14 cellular contexts compared by ENCODE assay signal in genomic region chr2:31414601-31415241, GRCh38. TPM values are rescaled to one million over a fixed set of nuclear protein-coding genes. Genes with fewer than 3 reads are reported as not detected.
DNase-seq lines count a peak whose midpoint lies in the region; ATAC-seq, FAIRE-seq and TF ChIP-seq lines count a peak whose summit lies in the region.
"Had no signal": no experiment of that assay in that cellular context is flagged by ENCODE, and none has a peak within 500 bp of the region (broad histone marks: within the 10 kb centered on the region; RNA-seq: fewer than 3 reads in every experiment).

XDH (minus strand) TSS chr2:31414742; CDS start chr2:31414666, 76 bp downstream.

- no peaks in the 10 kb centered on the region for H3K27me3 ChIP-seq in GM12878 (replicated peaks in 1 of 2; ENCODE audit: control insufficient read depth in 2 of 2, insufficient read depth in 2 of 2, low read length in 1 of 2)
- H3K27me3 ChIP-seq in lower lobe of right lung (ENCODE audit: low read depth): no peaks in the 10 kb centered on the region

- no TSS peak for BruUV-seq in GM12878 (replicated peaks; lab: Mats Ljungman, UMichigan)

- H3K4me1 ChIP-seq in GM12878 (ENCODE audit: control insufficient read depth, insufficient read depth, low read length) (no peaks in the 10 kb centered on the region), lower lobe of right lung (no peaks in the 10 kb centered on the region)

- H3K36me3 ChIP-seq in GM12878 (ENCODE audit: control insufficient read depth in 2 of 2, insufficient read depth in 2 of 2, low read length in 1 of 2) (no peaks in the 10 kb centered on the region), lower lobe of right lung (no peaks in the 10 kb centered on the region)

- 33% methylated on average over 5 of the region's 5 CpGs for WGBS in GM12878 (ENCODE audit: insufficient coverage, insufficient replicate concordance, low lambda C conversion rate, missing lambda C conversion rate)

- peaks cover 3% of the 10 kb centered on the region for H3K27me3 Mint-ChIP-seq in T-helper 17 cell
- peaks cover 15% of the 10 kb centered on the region for H3K27me3 Mint-ChIP-seq in activated CD8-positive, alpha-beta T cell treated with anti-CD3 and anti-CD28 coated beads, Interleukin-2, amount 10 ng/mL, durations not matched to agents 7 days and 5 days (ENCODE audit: low read depth)

- FAIRE-seq in GM12878 (lab: Jason Lieb, UNC): no peak

- no peak for TF ChIP-seq POLR2A in NB4 (IDR thresholded peaks at IDR 0.05; ENCODE audit: extremely low read depth, insufficient read length)
- no peak for TF ChIP-seq POLR2A in GM12878 (IDR thresholded peaks at IDR 0.05; ENCODE audit: low read depth, low read length)

- peaks cover 4% of the 10 kb centered on the region for H3K36me3 Mint-ChIP-seq in T-helper 17 cell (ENCODE audit: low read depth)
- no peaks in the 10 kb centered on the region for H3K36me3 Mint-ChIP-seq in activated CD8-positive, alpha-beta T cell treated with anti-CD3 and anti-CD28 coated beads, Interleukin-2, amount 10 ng/mL, durations not matched to agents 7 days and 5 days (ENCODE audit: low read depth)
- H3K36me3 Mint-ChIP-seq: CD14-positive monocyte had no signal

- SMC1A ChIA-PET in GM12878 (lab: Charles Lee; ENCODE audit: uncharacterized antibody, unreplicated experiment): interaction anchor here (1.3 kb wide), 1 partner anchor 108 kb away, joined by 5 read pairs; no protein-coding TSS in a partner anchor

- TF ChIP-seq CTCF in NB4 (IDR thresholded peaks at IDR 0.05; ENCODE audit: low read depth, low read length) (no peak), GM12878 (IDR thresholded peaks at IDR 0.05 in 2 of 3, conservative IDR thresholded peaks at IDR 0.05 in 1 of 3; ENCODE audit: control insufficient read depth in 2 of 3, extremely low read depth in 1 of 3, insufficient read depth in 1 of 3, low read depth in 3 of 3, low read length in 3 of 3) (no peak), lower lobe of right lung (IDR thresholded peaks at IDR 0.05) (no peak)

- H3K4me1 Mint-ChIP-seq in T-helper 17 cell: peaks cover 11% of the 10 kb centered on the region
- H3K4me1 Mint-ChIP-seq in activated CD8-positive, alpha-beta T cell treated with anti-CD3 and anti-CD28 coated beads, Interleukin-2, amount 10 ng/mL, durations not matched to agents 7 days and 5 days (ENCODE audit: low read depth): peaks cover 5% of the 10 kb centered on the region

- intact Hi-C loops in GM12878 (cut with micrococcal nuclease; ENCODE audit: unreplicated experiment) (loop anchor here (5.0 kb wide), 1 partner anchor 108 kb away; no protein-coding TSS in a partner anchor), lower lobe of right lung (cut with DNase I) (no loop called here)

- H3K27ac Mint-ChIP-seq in T-helper 17 cell: no peak within 1 kb of the TSS
- H3K27ac Mint-ChIP-seq in activated CD8-positive, alpha-beta T cell treated with anti-CD3 and anti-CD28 coated beads, Interleukin-2, amount 10 ng/mL, durations not matched to agents 7 days and 5 days: no peak within 1 kb of the TSS
- H3K27ac Mint-ChIP-seq: CD14-positive monocyte had no signal

- no peak within 1 kb of the TSS for H3K4me2 ChIP-seq in GM12878 (ENCODE audit: control insufficient read depth, insufficient read depth)

- no peak within 1 kb of the TSS for H3K9ac ChIP-seq in GM12878 (ENCODE audit: control insufficient read depth, insufficient read depth, low read length)

- no peak for TF ChIP-seq RAD21 in GM12878 (IDR thresholded peaks at IDR 0.05; ENCODE audit: insufficient read depth, low read depth, low read length)

- peak; percentile 18; the same call in 2 of the 3 replicates for ATAC-seq in GM12878
- peak; percentile 86 to 88 for ATAC-seq in lower lobe of right lung
- ATAC-seq in T-helper 17 cell: no peak
- no peak for ATAC-seq in activated CD8-positive, alpha-beta T cell treated with anti-CD3 and anti-CD28 coated beads, Interleukin-2, amount 10 ng/mL, durations not matched to agents 7 days and 5 days
- ATAC-seq in HG03354 (IDR thresholded peaks at IDR 0.05; ENCODE audit: poor library complexity, severe bottlenecking, unreplicated experiment): no peak

- no peak within 1 kb of the TSS for H3K4me3 Mint-ChIP-seq in T-helper 17 cell
- no peak within 1 kb of the TSS for H3K4me3 Mint-ChIP-seq in activated CD8-positive, alpha-beta T cell treated with anti-CD3 and anti-CD28 coated beads, Interleukin-2, amount 10 ng/mL, durations not matched to agents 7 days and 5 days

- peak; percentile 83 for DNase-seq in DMS153 (lab: John Stamatoyannopoulos, UW)
- peak; percentile 11 for DNase-seq in NB4 (ENCODE audit: low read depth)
- no peak for DNase-seq in GM12878 (ENCODE audit: low read depth, low spot score)
- no peak for DNase-seq in lower lobe of right lung
- no peak for DNase-seq in T-helper 17 cell
- DNase-seq in activated CD8-positive, alpha-beta T cell treated with anti-CD3 and anti-CD28 coated beads, Interleukin-2, amount 10 ng/mL, durations not matched to agents 7 days and 5 days: no peak
- DNase-seq in superior temporal gyrus (ENCODE audit: extremely low spot score): no peak
- DNase-seq: effector CD8-positive, alpha-beta T cell; hypothalamus; midbrain; MV-4-11; right cardiac atrium had no signal

- H3K4me3 ChIP-seq in NB4 (ENCODE audit: low read depth, low read length): no peak within 1 kb of the TSS
- no peak within 1 kb of the TSS for H3K4me3 ChIP-seq in GM12878
- H3K4me3 ChIP-seq in lower lobe of right lung: no peak within 1 kb of the TSS

- no peak for TF ChIP-seq EP300 in GM12878 (IDR thresholded peaks at IDR 0.05; ENCODE audit: borderline replicate concordance in 1 of 2, control insufficient read depth in 1 of 2, low read depth in 2 of 2, low read length in 2 of 2)

- no peak within 1 kb of the TSS for H2AFZ ChIP-seq in GM12878 (ENCODE audit: control insufficient read depth, low read depth, low read length)

- in situ Hi-C loops in GM12878 (cut with MboI): no loop called here

- POLR2A ChIA-PET in GM12878 (lab: Charles Lee): no interaction called here
- POLR2A ChIA-PET in activated CD8-positive, alpha-beta T cell treated with anti-CD3 and anti-CD28 coated beads, Interleukin-2, amount 10 ng/mL, durations not matched to agents 7 days and 5 days (lab: Charles Lee): no interaction called here

- H3K9me3 Mint-ChIP-seq in activated CD8-positive, alpha-beta T cell treated with anti-CD3 and anti-CD28 coated beads, Interleukin-2, amount 10 ng/mL, durations not matched to agents 7 days and 5 days (ENCODE audit: insufficient read depth): peaks cover 10% of the 10 kb centered on the region

- CTCF ChIA-PET in GM12878 (lab: Yijun Ruan, JAX): interaction anchor here (1.3 kb wide), 1 partner anchor 109 kb away, joined by 3 read pairs; no protein-coding TSS in a partner anchor
- CTCF ChIA-PET in activated CD8-positive, alpha-beta T cell treated with anti-CD3 and anti-CD28 coated beads, Interleukin-2, amount 10 ng/mL, durations not matched to agents 7 days and 5 days (lab: Charles Lee): interaction anchor here (1.3 kb wide), 1 partner anchor 108 kb away, joined by 3 read pairs; no protein-coding TSS in a partner anchor

- no peaks in the 10 kb centered on the region for H3K79me2 ChIP-seq in GM12878 (ENCODE audit: control insufficient read depth, insufficient read depth, low read length)

- RAD21 ChIA-PET in GM12878 (lab: Charles Lee; ENCODE audit: unreplicated experiment): no interaction called here

- H3K9me3 ChIP-seq in GM12878 (replicated peaks; ENCODE audit: control insufficient read depth, insufficient read depth, low read length) (no peaks in the 10 kb centered on the region; the same call in 1 of the 3 replicates), lower lobe of right lung (peaks cover under 1% of the 10 kb centered on the region), T-helper 17 cell (ENCODE audit: control insufficient read depth, low read length, poor library complexity, severe bottlenecking) (no peaks in the 10 kb centered on the region)

- H3K27ac ChIP-seq in GM12878 (ENCODE audit: control insufficient read depth, insufficient read depth): no peak within 1 kb of the TSS
- H3K27ac ChIP-seq in lower lobe of right lung: no peak within 1 kb of the TSS

- H4K20me1 ChIP-seq in GM12878 (ENCODE audit: control insufficient read depth, insufficient read depth): no peaks in the 10 kb centered on the region

RNA-seq across cellular contexts. Expression of gene XDH, which starts in this region (rescaled TPM):
- not detected in 2 replicates for total RNA-seq in GM12878 (2013; cell fraction: nucleolus; rRNA removed)
- total RNA-seq in GM12878 (2014; rRNA removed) (not detected in 2 replicates), GM12878 (2014; rRNA removed; fragmentation: Illumina TruSeq; extraction: Trizol) (not detected in 2 replicates), GM12878 (2021) (0.11 TPM in 1 of 2 replicates, not detected in the other), lower lobe of right lung (0.27 TPM), T-helper 17 cell (under 1 TPM in 1 of 2 donors, not detected in 1; 0.16 TPM)
- not detected for polyA plus RNA-seq in GM12878 (2011; ENCODE audit: low read depth)
- polyA plus RNA-seq in GM12878 (2011; rRNA removed) (0.01 TPM in 1 of 2 replicates, not detected in the other), GM12878 (2014; fragmentation: Illumina TruSeq; extraction: Trizol) (not detected in 2 replicates), GM12878 (2014; fragmentation: Nextera tagmentation; extraction: Ambion mirVana) (not detected), GM12878 (2014; rRNA removed) (not detected in 2 replicates), GM12878 (2016; fragmentation: Nextera tagmentation; extraction: Ambion mirVana) (not detected)
- not detected in 2 replicates for polyA plus RNA-seq in GM12878 (2011; cell fraction: cytosol; rRNA removed)
- not detected in 2 replicates for polyA plus RNA-seq in GM12878 (2011; cell fraction: nucleus; rRNA removed)
- not detected in 2 replicates for polyA plus RNA-seq in GM12878 (2012)
- not detected in 2 replicates for polyA minus RNA-seq in GM12878 (2011; rRNA and poly(A)+ RNA removed)
- not detected in 2 replicates for polyA minus RNA-seq in GM12878 (2011; cell fraction: cytosol; rRNA and poly(A)+ RNA removed)
- not detected in 2 replicates for polyA minus RNA-seq in GM12878 (2011; cell fraction: nucleus; rRNA and poly(A)+ RNA removed)
- not detected for total RNA-seq in activated CD8-positive, alpha-beta T cell treated with anti-CD3 and anti-CD28 coated beads, Interleukin-2, amount 10 ng/mL, durations not matched to agents 7 days and 5 days
- polyA plus RNA-seq: CD14-positive monocyte, right cardiac atrium had no signal

Comparison
In these comparisons a context has a peak if more than half of its experiments do, and no peak if none do; other contexts are left out.
1. Peak in ATAC-seq in GM12878; RNA of the gene not detected or under 1 TPM.
2. Peak in ATAC-seq in lower lobe of right lung; RNA of the gene not detected or under 1 TPM.
3. DNase-seq: peak in DMS153 (single experiment) and NB4 (single experiment); none in GM12878 (single experiment), lower lobe of right lung (single experiment), T-helper 17 cell (0 of 3), activated CD8-positive, alpha-beta T cell treated with anti-CD3 and anti-CD28 coated beads, Interleukin-2, amount 10 ng/mL, durations not matched to agents 7 days and 5 days (single experiment) and superior temporal gyrus (single experiment).